Comparison of ENCODE assay signal across 24 cellular contexts in the genomic region with DNA sequence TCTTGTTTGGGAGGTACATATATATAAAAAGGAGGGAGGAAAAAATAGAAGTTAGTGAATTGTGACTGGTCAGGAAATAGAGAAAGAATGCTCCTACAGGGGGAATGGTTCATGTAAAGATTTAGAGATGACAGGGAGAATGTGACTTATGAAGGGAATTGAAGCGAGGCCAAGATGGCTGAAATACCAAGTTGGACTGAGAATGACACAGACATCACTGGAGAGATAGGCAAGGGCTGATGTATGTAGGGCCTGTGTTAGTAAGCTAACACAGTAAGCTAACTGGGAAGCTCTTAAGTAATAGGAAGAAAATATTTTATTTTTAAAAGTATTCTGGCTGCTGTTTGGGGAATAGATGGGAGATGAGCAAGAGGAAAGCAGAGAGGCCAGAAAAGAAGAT.
"Had no signal": no experiment of that assay in that cellular context is flagged by ENCODE, and none has a peak within 500 bp of the region (broad histone marks: within the 10 kb centered on the region; RNA-seq: fewer than 3 reads in every experiment).

No MANE protein-coding gene starts in this region.

- H3K4me3 Mint-ChIP-seq: activated CD4-positive, alpha-beta T cell treated with anti-CD3 and anti-CD28 coated beads, Interleukin-2, amount 10 ng/mL, durations not matched to agents 7 days and 5 days; activated CD8-positive, alpha-beta T cell treated with anti-CD3 and anti-CD28 coated beads, Interleukin-2, amount 10 ng/mL, durations not matched to agents 7 days and 5 days; activated naive CD8-positive, alpha-beta T cell treated with anti-CD3 and anti-CD28 coated beads, Interleukin-2, amount 50 U/mL, for 24 hours; activated T-helper 1 cell treated with anti-CD3 and anti-CD28 coated beads, Interleukin-12 subunit alpha, Interleukin-12 subunit beta, Interleukin-2, Interleukin-4 antibody, amounts not matched to agents 30 ng/mL and 10 ng/mL and 1 ng/mL, durations not matched to agents 14 hours and 24 hours and 36 hours; natural killer cell treated with Interleukin-12 subunit alpha and Interleukin-12 subunit beta and Interleukin-15 and Interleukin-18, amount 100 ng/mL, for 72 hours; stimulated activated naive CD8-positive, alpha-beta T cell treated with anti-CD3 and anti-CD28 coated beads, Interleukin-15, Interleukin-2, amounts not matched to agents 100 ng/mL and 50 ng/mL, for 24 hours; T-cell; T-helper 2 cell treated with Interferon-gamma antibody and Interleukin-4, amounts not matched to agents 5 μg/mL and 100 μg/mL, for 36 hours had no signal

- H3K4me3 ChIP-seq: body of pancreas, heart right ventricle, prostate gland, tibial nerve, uterus had no signal

- H3K36me3 Mint-ChIP-seq: natural killer cell treated with Interleukin-12 subunit alpha and Interleukin-12 subunit beta and Interleukin-15 and Interleukin-18, amount 100 ng/mL, for 72 hours; T-cell had no signal

- H3K27ac ChIP-seq: body of pancreas, prostate gland, tibial nerve, uterus, VCaP had no signal

- H3K4me1 ChIP-seq: prostate gland, tibial nerve, uterus had no signal

- H3K27me3 ChIP-seq: body of pancreas, heart right ventricle, tibial nerve, uterus had no signal

- H3K9me3 Mint-ChIP-seq: activated CD4-positive, alpha-beta T cell treated with anti-CD3 and anti-CD28 coated beads, Interleukin-2, amount 10 ng/mL, durations not matched to agents 7 days and 5 days; activated naive CD8-positive, alpha-beta T cell treated with anti-CD3 and anti-CD28 coated beads, Interleukin-2, amount 50 U/mL, for 24 hours; activated T-helper 1 cell treated with anti-CD3 and anti-CD28 coated beads, Interleukin-12 subunit alpha, Interleukin-12 subunit beta, Interleukin-2, Interleukin-4 antibody, amounts not matched to agents 30 ng/mL and 10 ng/mL and 1 ng/mL, durations not matched to agents 14 hours and 24 hours and 36 hours; T-helper 2 cell treated with Interferon-gamma antibody and Interleukin-4, amounts not matched to agents 5 μg/mL and 100 μg/mL, for 36 hours had no signal

- H3K27me3 Mint-ChIP-seq: activated CD4-positive, alpha-beta T cell treated with anti-CD3 and anti-CD28 coated beads, Interleukin-2, amount 10 ng/mL, durations not matched to agents 7 days and 5 days; activated naive CD8-positive, alpha-beta T cell treated with anti-CD3 and anti-CD28 coated beads, Interleukin-2, amount 50 U/mL, for 24 hours; natural killer cell treated with Interleukin-12 subunit alpha and Interleukin-12 subunit beta and Interleukin-15 and Interleukin-18, amount 100 ng/mL, for 72 hours; stimulated activated naive CD8-positive, alpha-beta T cell treated with anti-CD3 and anti-CD28 coated beads, Interleukin-15, Interleukin-2, amounts not matched to agents 100 ng/mL and 50 ng/mL, for 24 hours; T-cell had no signal

- DNase-seq: activated CD4-positive, alpha-beta T cell treated with anti-CD3 and anti-CD28 coated beads, Interleukin-2, amount 10 ng/mL, durations not matched to agents 7 days and 5 days; activated CD8-positive, alpha-beta T cell treated with anti-CD3 and anti-CD28 coated beads, Interleukin-2, amount 10 ng/mL, durations not matched to agents 7 days and 5 days; activated gamma-delta T cell; activated naive CD4-positive, alpha-beta T cell treated with anti-CD3 and anti-CD28 coated beads, Interleukin-2, amount 50 U/mL, for 16 hours; activated naive CD8-positive, alpha-beta T cell treated with anti-CD3 and anti-CD28 coated beads, Interleukin-2, amount 50 U/mL, for 24 hours; anterior cingulate cortex; body of pancreas; caudate nucleus; effector memory CD4-positive, alpha-beta T cell; heart right ventricle; midbrain; stimulated activated CD4-positive, alpha-beta T cell treated with anti-CD3 and anti-CD28 coated beads, Interleukin-1b, Interleukin-23, amount 100 ng/mL, for 48 hours; substantia nigra; T-cell; uterus had no signal

- H3K27ac Mint-ChIP-seq: activated CD4-positive, alpha-beta T cell treated with anti-CD3 and anti-CD28 coated beads, Interleukin-2, amount 10 ng/mL, durations not matched to agents 7 days and 5 days; activated CD8-positive, alpha-beta T cell treated with anti-CD3 and anti-CD28 coated beads, Interleukin-2, amount 10 ng/mL, durations not matched to agents 7 days and 5 days; activated naive CD8-positive, alpha-beta T cell treated with anti-CD3 and anti-CD28 coated beads, Interleukin-2, amount 50 U/mL, for 24 hours; activated T-helper 1 cell treated with anti-CD3 and anti-CD28 coated beads, Interleukin-12 subunit alpha, Interleukin-12 subunit beta, Interleukin-2, Interleukin-4 antibody, amounts not matched to agents 30 ng/mL and 10 ng/mL and 1 ng/mL, durations not matched to agents 14 hours and 24 hours and 36 hours; natural killer cell treated with Interleukin-12 subunit alpha and Interleukin-12 subunit beta and Interleukin-15 and Interleukin-18, amount 100 ng/mL, for 72 hours; stimulated activated naive CD8-positive, alpha-beta T cell treated with anti-CD3 and anti-CD28 coated beads, Interleukin-15, Interleukin-2, amounts not matched to agents 100 ng/mL and 50 ng/mL, for 24 hours; T-cell; T-helper 2 cell treated with Interferon-gamma antibody and Interleukin-4, amounts not matched to agents 5 μg/mL and 100 μg/mL, for 36 hours had no signal

- H3K36me3 ChIP-seq: heart right ventricle, prostate gland, tibial nerve, uterus had no signal

- H3K9me3 ChIP-seq: body of pancreas, heart right ventricle, prostate gland, tibial nerve, uterus had no signal

- ATAC-seq: activated CD4-positive, CD25-positive, alpha-beta regulatory T cell treated with anti-CD3 and anti-CD28 coated beads, Interleukin-2, amount 50 U/mL, for 24 hours; activated CD8-positive, alpha-beta T cell treated with anti-CD3 and anti-CD28 coated beads, Interleukin-2, amount 10 ng/mL, durations not matched to agents 7 days and 5 days; activated naive CD8-positive, alpha-beta T cell treated with anti-CD3 and anti-CD28 coated beads, Interleukin-2, amount 50 U/mL, for 24 hours; body of pancreas; left lobe of liver; natural killer cell treated with Interleukin-12 subunit alpha and Interleukin-12 subunit beta and Interleukin-15 and Interleukin-18, amount 100 ng/mL, for 72 hours; T-cell had no signal

- H3K4me1 Mint-ChIP-seq: activated CD4-positive, alpha-beta T cell treated with anti-CD3 and anti-CD28 coated beads, Interleukin-2, amount 10 ng/mL, durations not matched to agents 7 days and 5 days; activated naive CD8-positive, alpha-beta T cell treated with anti-CD3 and anti-CD28 coated beads, Interleukin-2, amount 50 U/mL, for 24 hours; T-cell had no signal
